In the genomic region with DNA sequence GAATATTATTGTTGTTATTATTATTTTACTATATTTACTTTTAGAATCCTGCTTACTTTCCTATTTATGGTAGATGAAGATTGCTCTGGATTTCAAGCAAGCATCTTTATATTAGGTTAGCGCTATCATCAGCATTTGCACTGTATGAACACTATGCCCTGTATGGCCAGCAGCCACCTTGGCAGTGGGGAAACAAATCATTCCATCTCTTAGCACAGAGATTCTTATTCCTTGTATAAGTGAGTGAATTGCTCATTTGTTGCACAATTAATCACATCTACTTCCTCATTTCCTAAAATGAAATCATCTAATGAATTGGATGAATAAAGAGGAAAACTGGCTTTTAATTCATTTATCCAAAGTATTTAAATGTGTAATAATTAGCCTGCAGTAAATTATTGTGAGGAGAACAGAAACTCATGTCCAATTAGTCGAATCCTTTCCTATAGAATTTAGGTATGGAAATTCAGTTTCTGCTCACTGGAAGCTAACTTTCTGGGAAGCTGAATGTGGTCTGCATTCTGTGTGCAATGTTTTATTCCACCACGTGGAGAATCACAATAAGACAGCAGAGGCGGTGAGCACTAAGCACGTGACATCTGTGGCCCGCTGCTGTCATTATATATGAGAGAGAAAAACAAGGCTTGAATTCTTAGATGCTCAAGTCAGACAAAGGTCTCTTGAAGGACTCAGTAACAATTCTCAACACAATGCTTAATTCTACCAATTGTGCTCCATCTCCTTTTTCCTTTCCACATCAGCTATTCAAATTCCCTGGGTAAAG, we compare ENCODE assay signal across 14 cellular contexts.
A peak's percentile ranks its signal among the peaks of the same experiment; 100 is the strongest.
DNase-seq lines count a peak whose midpoint lies in the region; ATAC-seq, FAIRE-seq and TF ChIP-seq lines count a peak whose summit lies in the region.
"Had no signal": no experiment of that assay in that cellular context is flagged by ENCODE, and none has a peak within 500 bp of the region (broad histone marks: within the 10 kb centered on the region; RNA-seq: fewer than 3 reads in every experiment).

No MANE protein-coding gene starts in this region.

- FAIRE-seq in RCC 7860 (lab: Jason Lieb, UNC) = no peak
- FAIRE-seq: H1 had no signal

- H3K4me3 ChIP-seq in dorsolateral prefrontal cortex = peak overlapping the region in 42 of 59 donors; percentile 5 to 68 (median 48)
- H3K4me3 ChIP-seq in stomach = no peak overlapping the region

- 66 to 81% (median 76%) methylated on average over 6 of the region's 6 CpGs for WGBS in stomach, 5 donors

- intact Hi-C loops in dorsolateral prefrontal cortex (cut with DNase I) (loop anchor here (2.0 to 5.0 kb wide), 3 partner anchors 30 to 74 kb away; no protein-coding TSS in a partner anchor), stomach (cut with DNase I; ENCODE audit: low total_unique reads) (no loop called here)

- H3K27ac ChIP-seq in dorsolateral prefrontal cortex (peak overlapping the region; percentile 72 to 97 (median 89)), stomach (no peak overlapping the region)

- TF ChIP-seq POLR2A in stomach (IDR thresholded peaks at IDR 0.05) = no peak

- H3K9me3 ChIP-seq in stomach = no peaks in the 10 kb centered on the region

- TF ChIP-seq CTCF in dorsolateral prefrontal cortex (IDR thresholded peaks at IDR 0.05 in 54 of 56, conservative IDR thresholded peaks at IDR 0.05 in 2 of 56; ENCODE audit: low read depth in 1 of 56, partially characterized antibody in 56 of 56) = peak in 22 of 56 donors; percentile 4 to 43 (median 29)
- TF ChIP-seq CTCF in stomach (IDR thresholded peaks at IDR 0.05) = no peak

- H3K27me3 ChIP-seq in dorsolateral prefrontal cortex (no peaks in the 10 kb centered on the region), stomach (peaks cover 0 to 7% (median 6%) of the 10 kb centered on the region in 3 donors)

- TF ChIP-seq EP300 in stomach (IDR thresholded peaks at IDR 0.05) = no peak

- peaks cover 0 to 8% (median 6%) of the 10 kb centered on the region in 4 donors for H3K4me1 ChIP-seq in stomach

- ATAC-seq in GM18520 (IDR thresholded peaks at IDR 0.05; ENCODE audit: unreplicated experiment) (peak; percentile 43), HG02852 (IDR thresholded peaks at IDR 0.05; ENCODE audit: unreplicated experiment) (no peak)

- peak; percentile 55 for DNase-seq in NCI-H2227 (lab: John Stamatoyannopoulos, UW; ENCODE audit: unreplicated experiment)
- DNase-seq in dorsolateral prefrontal cortex = peak in 9 of 10 donors; percentile 41 to 87 (median 67)
- DNase-seq in occipital lobe (lab: John Stamatoyannopoulos, UW) = peak; percentile 30
- DNase-seq in stomach = no peak
- no peak for DNase-seq in HuH-7 (ENCODE audit: low spot score)
- no peak for DNase-seq in RCC 7860 (ENCODE audit: low spot score)
- DNase-seq: activated CD4-positive, CD25-positive, alpha-beta regulatory T cell; activated CD8-positive, alpha-beta memory T cell treated with anti-CD3 and anti-CD28 coated beads for 24 hours; Kasumi-1; SHP77 treated with DMSO at 0.1 percent for 48 hours; trophoblast cell had no signal

- H3K36me3 ChIP-seq in stomach = no peaks in the 10 kb centered on the region

Comparison
In these comparisons a context has a peak if more than half of its experiments do, and no peak if none do; other contexts are left out.
1. DNase-seq: peak in NCI-H2227 (single experiment), dorsolateral prefrontal cortex (9 of 10) and occipital lobe (single experiment); none in stomach (single experiment), HuH-7 (single experiment) and RCC 7860 (single experiment).
2. H3K27ac ChIP-seq: peak in dorsolateral prefrontal cortex (59 of 59); none in stomach (0 of 5).
3. H3K4me3 ChIP-seq: peak in dorsolateral prefrontal cortex (42 of 59); none in stomach (0 of 4).